Comparison of ENCODE assay signal across 9 cellular contexts in genomic region chr2:79855264-79856006, GRCh38.
DNase-seq lines count a peak whose midpoint lies in the region; ATAC-seq and TF ChIP-seq lines count a peak whose summit lies in the region.
"Had no signal": no experiment of that assay in that cellular context is flagged by ENCODE, and none has a peak within 500 bp of the region (broad histone marks: within the 10 kb centered on the region; RNA-seq: fewer than 3 reads in every experiment).

No MANE protein-coding gene starts in this region.

- H3K4me3 ChIP-seq in Peyer's patch: no peak overlapping the region
- H3K4me3 ChIP-seq in hepatocyte: no peak overlapping the region
- H3K4me3 ChIP-seq in testis: no peak overlapping the region
- H3K4me3 ChIP-seq in OCI-LY7 (ENCODE audit: low read depth, low read length, poor library complexity, severe bottlenecking): no peak overlapping the region

- WGBS in hepatocyte (ENCODE audit: low lambda C conversion rate, missing lambda C conversion rate): 58% methylated on average over 10 of the region's 10 CpGs
- 57 to 73% methylated on average over 10 of the region's 10 CpGs for WGBS in testis, 2 donors

- H3K79me2 ChIP-seq in hepatocyte: no peaks in the 10 kb centered on the region
- no peaks in the 10 kb centered on the region for H3K79me2 ChIP-seq in OCI-LY7 (ENCODE audit: insufficient read depth, low read depth, low read length)

- H3K9me3 ChIP-seq in Peyer's patch: no peaks in the 10 kb centered on the region
- no peaks in the 10 kb centered on the region for H3K9me3 ChIP-seq in hepatocyte (ENCODE audit: low read depth)
- no peaks in the 10 kb centered on the region for H3K9me3 ChIP-seq in testis
- no peaks in the 10 kb centered on the region for H3K9me3 ChIP-seq in OCI-LY7 (ENCODE audit: low read length)

- H3K27ac ChIP-seq in Peyer's patch (no peak overlapping the region), hepatocyte (no peak overlapping the region), testis (no peak overlapping the region), OCI-LY7 (ENCODE audit: low read depth, low read length, poor library complexity, severe bottlenecking) (no peak overlapping the region)

- no peak overlapping the region for H2AFZ ChIP-seq in hepatocyte
- H2AFZ ChIP-seq in OCI-LY7 (ENCODE audit: low read length): no peak overlapping the region

- peaks cover 13 to 21% of the 10 kb centered on the region in 2 donors for H3K9me3 Mint-ChIP-seq in activated naive CD4-positive, alpha-beta T cell treated with anti-CD3 and anti-CD28 coated beads, Interleukin-2, amount 50 U/mL, for 72 hours

- TF ChIP-seq CTCF in Peyer's patch (IDR thresholded peaks at IDR 0.05): peak in 4 of 6 experiments; percentile 5 to 48 (median 44)
- peak; percentile 43 for TF ChIP-seq CTCF in hepatocyte (IDR thresholded peaks at IDR 0.05; ENCODE audit: poor library complexity)
- TF ChIP-seq CTCF in testis (IDR thresholded peaks at IDR 0.05): no peak
- no peak for TF ChIP-seq CTCF in OCI-LY7 (conservative IDR thresholded peaks at IDR 0.05; ENCODE audit: low read length)

- CTCF ChIA-PET in OCI-LY7 (lab: Charles Lee; ENCODE audit: unreplicated experiment): no interaction called here

- no peak for ATAC-seq in activated naive CD4-positive, alpha-beta T cell treated with anti-CD3 and anti-CD28 coated beads, Interleukin-2, amount 50 U/mL, for 72 hours

- H3K4me1 ChIP-seq in Peyer's patch (no peaks in the 10 kb centered on the region), hepatocyte (ENCODE audit: insufficient read depth) (no peaks in the 10 kb centered on the region), testis (no peaks in the 10 kb centered on the region), OCI-LY7 (ENCODE audit: insufficient read depth, low read length, poor library complexity, severe bottlenecking) (no peaks in the 10 kb centered on the region)

- H3K36me3 ChIP-seq in Peyer's patch: no peaks in the 10 kb centered on the region
- no peaks in the 10 kb centered on the region for H3K36me3 ChIP-seq in hepatocyte (replicated peaks; ENCODE audit: insufficient read depth, low read depth)
- H3K36me3 ChIP-seq in testis (ENCODE audit: low read depth, missing control alignments): no peaks in the 10 kb centered on the region
- H3K36me3 ChIP-seq in OCI-LY7 (ENCODE audit: insufficient read depth, low read length): no peaks in the 10 kb centered on the region

- H3K27ac Mint-ChIP-seq in activated naive CD4-positive, alpha-beta T cell treated with anti-CD3 and anti-CD28 coated beads, Interleukin-2, amount 50 U/mL, for 72 hours: no peak overlapping the region
- H3K27ac Mint-ChIP-seq: CD4-positive, CD25-positive, alpha-beta regulatory T cell had no signal

- POLR2A ChIA-PET in OCI-LY7 (lab: Charles Lee): interaction anchor here (0.6 kb wide), 1 partner anchor 9 kb away, joined by 4 read pairs; no protein-coding TSS in a partner anchor

- DNase-seq in NCI-H748 (lab: John Stamatoyannopoulos, UW; ENCODE audit: unreplicated experiment): peak; percentile 44
- no peak for DNase-seq in NCI-H748 treated with DMSO at 0.1 percent for 48 hours (lab: John Stamatoyannopoulos, UW)
- DNase-seq in Peyer's patch: peak in 1 of 3 donors; percentile 51
- peak; percentile 48 for DNase-seq in hepatocyte (ENCODE audit: low spot score)
- peak; percentile 61 for DNase-seq in testis
- no peak for DNase-seq in OCI-LY7 (ENCODE audit: low spot score)
- no peak for DNase-seq in activated naive CD4-positive, alpha-beta T cell treated with anti-CD3 and anti-CD28 coated beads, Interleukin-2, amount 50 U/mL, for 72 hours (ENCODE audit: low spot score in 2 of 2)
- no peak for DNase-seq in activated T-cell treated with anti-CD3 and anti-CD28 coated beads, Interleukin-2, amount 50 U/mL, for 1 hour
- DNase-seq: CD4-positive, CD25-positive, alpha-beta regulatory T cell had no signal

- intact Hi-C loops in testis (cut with DNase I; ENCODE audit: low total_unique reads) (no loop called here), OCI-LY7 (cut with micrococcal nuclease; ENCODE audit: unreplicated experiment) (no loop called here)

- H4K20me1 ChIP-seq in hepatocyte (ENCODE audit: insufficient read depth, poor library complexity, severe bottlenecking): no peaks in the 10 kb centered on the region
- H4K20me1 ChIP-seq in OCI-LY7 (ENCODE audit: insufficient read depth, low read length): no peaks in the 10 kb centered on the region

- BruUV-seq in OCI-LY7 (replicated peaks; lab: Mats Ljungman, UMichigan): no TSS peak

- no peaks in the 10 kb centered on the region for H3K27me3 ChIP-seq in Peyer's patch
- no peaks in the 10 kb centered on the region for H3K27me3 ChIP-seq in hepatocyte
- H3K27me3 ChIP-seq in testis: no peaks in the 10 kb centered on the region

- H3K9me2 ChIP-seq in hepatocyte (replicated peaks; ENCODE audit: insufficient read depth) (no peaks in the 10 kb centered on the region), OCI-LY7 (ENCODE audit: insufficient read depth, low read length) (no peaks in the 10 kb centered on the region)

- H3K4me2 ChIP-seq in hepatocyte (no peak overlapping the region), OCI-LY7 (ENCODE audit: low read length) (no peak overlapping the region)

- no peaks in the 10 kb centered on the region for H3K36me3 Mint-ChIP-seq in activated naive CD4-positive, alpha-beta T cell treated with anti-CD3 and anti-CD28 coated beads, Interleukin-2, amount 50 U/mL, for 72 hours
- H3K36me3 Mint-ChIP-seq: CD4-positive, CD25-positive, alpha-beta regulatory T cell had no signal

- TF ChIP-seq POLR2A in Peyer's patch (IDR thresholded peaks at IDR 0.05) (no peak), testis (IDR thresholded peaks at IDR 0.05) (no peak)

Comparison
In these comparisons a context has a peak if more than half of its experiments do, and no peak if none do; other contexts are left out.
1. DNase-seq: peak in NCI-H748 (single experiment), hepatocyte (single experiment) and testis (single experiment); none in NCI-H748 treated with DMSO at 0.1 percent for 48 hours (single experiment), OCI-LY7 (single experiment), activated naive CD4-positive, alpha-beta T cell treated with anti-CD3 and anti-CD28 coated beads, Interleukin-2, amount 50 U/mL, for 72 hours (0 of 2) and activated T-cell treated with anti-CD3 and anti-CD28 coated beads, Interleukin-2, amount 50 U/mL, for 1 hour (single experiment).
2. CTCF ChIP-seq: peak in Peyer's patch (4 of 6) and hepatocyte (single experiment); none in testis (0 of 3) and OCI-LY7 (single experiment).